8 cellular contexts compared by ENCODE assay signal in the genomic region with DNA sequence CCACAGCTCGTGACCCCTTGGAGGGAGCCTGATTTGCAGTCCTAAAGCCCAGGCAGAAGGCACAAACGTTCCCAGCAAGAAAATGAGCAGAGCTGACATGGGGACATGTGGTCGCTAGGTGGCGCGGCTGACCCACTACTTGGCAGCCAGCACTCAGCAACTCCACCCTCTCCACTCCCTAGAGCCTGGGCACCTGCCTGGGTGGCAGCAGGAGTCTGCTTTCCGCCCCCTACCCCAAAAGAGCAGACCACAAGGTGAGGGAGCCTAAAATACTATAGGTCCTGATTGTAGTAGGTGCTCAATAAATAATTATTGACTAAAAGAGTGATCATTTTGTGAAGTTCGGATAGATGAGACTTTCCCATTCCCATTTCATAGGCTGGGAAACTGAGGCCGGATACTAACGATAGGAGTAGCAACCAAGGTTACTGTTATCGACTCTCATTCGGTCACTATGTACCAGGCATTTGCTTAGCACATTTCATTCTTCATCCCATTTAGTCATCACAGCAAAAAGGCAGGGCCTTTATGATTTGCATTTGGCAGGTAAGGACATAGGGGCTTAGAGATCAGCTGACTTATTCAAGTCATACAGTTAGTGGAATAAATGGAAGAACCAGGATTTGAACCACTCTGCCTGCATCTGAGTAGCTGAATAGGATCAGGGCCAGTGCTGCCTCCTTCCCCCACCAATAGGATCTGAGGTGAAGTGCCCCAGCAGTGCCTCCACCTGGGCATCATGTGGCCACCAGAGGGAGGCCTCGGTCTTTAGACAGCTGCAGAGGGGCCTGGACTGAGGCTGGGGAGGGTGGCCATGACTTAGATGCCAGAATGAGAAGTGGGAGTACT. TPM values are rescaled to one million over a fixed set of nuclear protein-coding genes. Genes with fewer than 3 reads are reported as not detected.
A peak's percentile ranks its signal among the peaks of the same experiment; 100 is the strongest.
DNase-seq lines count a peak whose midpoint lies in the region; ATAC-seq and TF ChIP-seq lines count a peak whose summit lies in the region.

No MANE protein-coding gene starts in this region.

- no peaks in the 10 kb centered on the region for H3K36me3 ChIP-seq in GM06990 (ENCODE audit: control insufficient read depth, insufficient read depth, low read length)
- H3K36me3 ChIP-seq in effector memory CD4-positive, alpha-beta T cell (ENCODE audit: control insufficient read depth, insufficient read depth, low read length): no peaks in the 10 kb centered on the region
- no peaks in the 10 kb centered on the region for H3K36me3 ChIP-seq in mucosa of descending colon (ENCODE audit: low read depth)

- ATAC-seq in HG03342 (IDR thresholded peaks at IDR 0.05; ENCODE audit: unreplicated experiment) (peak; percentile 74), mucosa of descending colon (peak; percentile 97), GM18511 (IDR thresholded peaks at IDR 0.05; ENCODE audit: unreplicated experiment) (no peak)

- H3K27me3 ChIP-seq in GM06990 (replicated peaks; ENCODE audit: control insufficient read depth, insufficient read depth, low read length): no peaks in the 10 kb centered on the region
- no peaks in the 10 kb centered on the region for H3K27me3 ChIP-seq in effector memory CD4-positive, alpha-beta T cell (replicated peaks; ENCODE audit: control insufficient read depth, insufficient read depth, low read length, poor library complexity, severe bottlenecking)

- H3K27ac ChIP-seq in effector memory CD4-positive, alpha-beta T cell (ENCODE audit: insufficient read depth, low read length, poor library complexity, severe bottlenecking): no peak overlapping the region

- H3K9me3 ChIP-seq in effector memory CD4-positive, alpha-beta T cell (ENCODE audit: control insufficient read depth, low read length): no peaks in the 10 kb centered on the region
- H3K9me3 ChIP-seq in mucosa of descending colon: no peaks in the 10 kb centered on the region

- H3K4me3 ChIP-seq in GM06990 (replicated peaks; ENCODE audit: low read depth, low read length) (no peak overlapping the region), mucosa of descending colon (no peak overlapping the region)
- H3K4me3 ChIP-seq in effector memory CD4-positive, alpha-beta T cell (ENCODE audit: insufficient read depth, low read depth, low read length, poor library complexity, severe bottlenecking): no peak overlapping the region

- TF ChIP-seq CTCF in GM06990 (IDR thresholded peaks at IDR 0.05; ENCODE audit: insufficient read depth, low read length, poor library complexity, severe bottlenecking): peak; percentile 95
- TF ChIP-seq CTCF in mucosa of descending colon (IDR thresholded peaks at IDR 0.05): peak; percentile 74

- intact Hi-C loops in mucosa of descending colon (cut with DNase I, micrococcal nuclease): loop anchor here (2.0 to 10.0 kb wide), 3 partner anchors 123 to 271 kb away; no protein-coding TSS in a partner anchor

- peak; percentile 61 for DNase-seq in GM06990 (ENCODE audit: extremely low read depth, insufficient read length)
- peak; percentile 62 to 77 for DNase-seq in NOMO-1 (lab: John Stamatoyannopoulos, UW; ENCODE audit: unreplicated experiment in 2 of 2)
- DNase-seq in activated CD8-positive, alpha-beta memory T cell treated with anti-CD3 and anti-CD28 coated beads for 1 hour (ENCODE audit: extremely low read depth in 1 of 2, low read depth in 1 of 2): peak; percentile 50 to 66
- peak; percentile 51 to 65 (median 54) for DNase-seq in effector memory CD4-positive, alpha-beta T cell
- peak; percentile 73 to 89 (median 85) for DNase-seq in mucosa of descending colon
- peak; percentile 45 to 69 for DNase-seq in stimulated activated CD8-positive, alpha-beta memory T cell treated with anti-CD3 and anti-CD28 coated beads, Interleukin-7, amount 100 ng/mL, for 1 hour (ENCODE audit: low read depth in 2 of 2)

- no peaks in the 10 kb centered on the region for H3K4me1 ChIP-seq in effector memory CD4-positive, alpha-beta T cell (ENCODE audit: control insufficient read depth, insufficient read depth, low read length, poor library complexity, severe bottlenecking)
- no peaks in the 10 kb centered on the region for H3K4me1 ChIP-seq in mucosa of descending colon (ENCODE audit: low read depth)

RNA-seq across cellular contexts. Expression of a gene that starts 57.3 kb away (rescaled TPM):
- total RNA-seq in mucosa of descending colon: 1 to 10 TPM in 1 of 3 donors, under 1 TPM in 2; 0.35 to 6.7 (median 0.78) TPM
